17 cellular contexts compared by ENCODE assay signal in genomic region chr18:13555192-13555591, GRCh38.
"Had no signal": no experiment of that assay in that cellular context is flagged by ENCODE, and none has a peak within 500 bp of the region (broad histone marks: within the 10 kb centered on the region; RNA-seq: fewer than 3 reads in every experiment).

No MANE protein-coding gene starts in this region.

- H3K4me1 ChIP-seq: suprapubic skin had no signal

- H3K27me3 ChIP-seq: sigmoid colon, suprapubic skin, thyroid gland, upper lobe of left lung had no signal

- H3K9me3 Mint-ChIP-seq: endodermal cell, natural killer cell, neural crest cell had no signal

- DNase-seq: effector CD4-positive, alpha-beta T cell; foreskin melanocyte; hippocampal formation; left colon; mucosa of descending colon; natural killer cell; posterior cingulate gyrus; sigmoid colon; stimulated activated CD4-positive, alpha-beta T cell treated with anti-CD3 and anti-CD28 coated beads, Interleukin-12 subunit alpha, Interleukin-12 subunit beta, amount 100 ng/mL, for 4 hours; stimulated activated naive CD4-positive, alpha-beta T cell treated with Interleukin-2 at 50 U/mL for 16 hours; thyroid gland; upper lobe of left lung had no signal

- ATAC-seq: left colon, mucosa of descending colon, natural killer cell had no signal

- H3K27ac ChIP-seq: coronary artery, skin epidermis, suprapubic skin, thyroid gland, upper lobe of left lung had no signal

- H3K27ac Mint-ChIP-seq: endodermal cell, natural killer cell had no signal

- H3K4me1 Mint-ChIP-seq: neural crest cell had no signal

- H3K36me3 ChIP-seq: sigmoid colon, suprapubic skin, thyroid gland, upper lobe of left lung had no signal

- H3K4me3 Mint-ChIP-seq: endodermal cell, natural killer cell, neural crest cell had no signal

- H3K36me3 Mint-ChIP-seq: natural killer cell had no signal

- H3K4me3 ChIP-seq: coronary artery, mucosa of descending colon, sigmoid colon, skin epidermis, suprapubic skin, thyroid gland, upper lobe of left lung had no signal

- H3K9me3 ChIP-seq: mucosa of descending colon, sigmoid colon, suprapubic skin, thyroid gland, upper lobe of left lung had no signal
